20 cellular contexts compared by ENCODE assay signal in genomic region chr16:85459529-85460251, GRCh38.
A peak's percentile ranks its signal among the peaks of the same experiment; 100 is the strongest.
DNase-seq lines count a peak whose midpoint lies in the region; ATAC-seq and TF ChIP-seq lines count a peak whose summit lies in the region.
"Had no signal": no experiment of that assay in that cellular context is flagged by ENCODE, and none has a peak within 500 bp of the region (broad histone marks: within the 10 kb centered on the region; RNA-seq: fewer than 3 reads in every experiment).

No MANE protein-coding gene starts in this region.

- H3K9me3 Mint-ChIP-seq in activated T-cell treated with anti-CD3 and anti-CD28 coated beads, Interleukin-2, amount 50 U/mL, for 24 hours = no peaks in the 10 kb centered on the region
- H3K9me3 Mint-ChIP-seq: activated T-helper 1 cell treated with anti-CD3 and anti-CD28 coated beads, Interleukin-12 subunit alpha, Interleukin-12 subunit beta, Interleukin-2, Interleukin-4 antibody, amounts not matched to agents 30 ng/mL and 10 ng/mL and 1 ng/mL, durations not matched to agents 14 hours and 24 hours and 36 hours; dendritic cell treated with granulocyte-macrophage colony-stimulating factor and Interleukin-4, amounts not matched to agents 40 ng/mL and 50 ng/mL, for 4 days; natural killer cell had no signal

- TF ChIP-seq CTCF in right atrium auricular region (IDR thresholded peaks at IDR 0.05) (no peak), vagina (IDR thresholded peaks at IDR 0.05) (no peak)

- H3K36me3 ChIP-seq in right atrium auricular region (no peaks in the 10 kb centered on the region), rectal smooth muscle tissue (ENCODE audit: control insufficient read depth, insufficient read depth, low read length) (no peaks in the 10 kb centered on the region), vagina (no peaks in the 10 kb centered on the region)
- H3K36me3 ChIP-seq: left lung had no signal

- peaks cover 5% of the 10 kb centered on the region for H3K4me1 Mint-ChIP-seq in activated T-cell treated with anti-CD3 and anti-CD28 coated beads, Interleukin-2, amount 50 U/mL, for 24 hours (ENCODE audit: low read depth)

- H3K27ac ChIP-seq in right atrium auricular region (peak overlapping the region; percentile 82 to 95), rectal smooth muscle tissue (ENCODE audit: low read depth, low read length) (peak overlapping the region; percentile 93), vagina (peak overlapping the region; percentile 73)
- H3K27ac ChIP-seq: left lung, SK-N-MC had no signal

- TF ChIP-seq POLR2A in vagina (IDR thresholded peaks at IDR 0.05) = no peak

- no peak overlapping the region for H3K9ac ChIP-seq in rectal smooth muscle tissue (ENCODE audit: low read length)

- intact Hi-C loops in Right ventricle myocardium inferior (cut with DNase I) (loop anchor here (5.0 kb wide), 1 partner anchor 153 kb away; the partner anchor contains the start of gene GSE1), cardiac septum (cut with DNase I) (loop anchor here (5.0 kb wide), 1 partner anchor 153 kb away; the partner anchor contains the start of gene GSE1), vagina (cut with DNase I) (no loop called here)

- H3K4me1 ChIP-seq in right atrium auricular region (peaks cover 0 to 69% of the 10 kb centered on the region in 2 donors), rectal smooth muscle tissue (ENCODE audit: control insufficient read depth, insufficient read depth, low read length) (peaks cover 32% of the 10 kb centered on the region), vagina (peaks cover 59% of the 10 kb centered on the region)

- H3K27me3 ChIP-seq in right atrium auricular region (no peaks in the 10 kb centered on the region), rectal smooth muscle tissue (ENCODE audit: control insufficient read depth, insufficient read depth, low read length) (peaks cover 9% of the 10 kb centered on the region), vagina (no peaks in the 10 kb centered on the region)

- DNase-seq in Right ventricle myocardium inferior (ENCODE audit: missing footprints) (no peak), cardiac septum (ENCODE audit: low spot score) (no peak), right atrium auricular region (ENCODE audit: low spot score) (peak; percentile 74), vagina (ENCODE audit: extremely low spot score in 2 of 2) (peak in 1 of 2 donors; percentile 96), DMS153 treated with DMSO at 0.1 percent for 48 hours (lab: John Stamatoyannopoulos, UW; ENCODE audit: unreplicated experiment) (no peak)
- no peak for DNase-seq in activated CD4-positive, alpha-beta T cell treated with anti-CD3 and anti-CD28 coated beads for 48 hours
- DNase-seq in activated T-cell treated with anti-CD3 and anti-CD28 coated beads, Interleukin-2, amount 50 U/mL, for 24 hours = no peak
- DNase-seq: activated CD4-positive, alpha-beta T cell treated with anti-CD3 and anti-CD28 coated beads, Interleukin-2, amount 50 U/mL, for 48 hours; amygdala; natural killer cell; NCI-H1105 treated with DMSO at 0.1 percent for 48 hours; stimulated activated naive CD4-positive, alpha-beta T cell had no signal

- H3K27ac Mint-ChIP-seq in activated T-cell treated with anti-CD3 and anti-CD28 coated beads, Interleukin-2, amount 50 U/mL, for 24 hours = no peak overlapping the region
- H3K27ac Mint-ChIP-seq: activated T-helper 1 cell treated with anti-CD3 and anti-CD28 coated beads, Interleukin-12 subunit alpha, Interleukin-12 subunit beta, Interleukin-2, Interleukin-4 antibody, amounts not matched to agents 30 ng/mL and 10 ng/mL and 1 ng/mL, durations not matched to agents 14 hours and 24 hours and 36 hours; CD14-positive monocyte; dendritic cell treated with granulocyte-macrophage colony-stimulating factor and Interleukin-4, amounts not matched to agents 40 ng/mL and 50 ng/mL, for 4 days; natural killer cell had no signal

- ATAC-seq in Right ventricle myocardium inferior = peak; percentile 47
- ATAC-seq: HCT116, left lung, natural killer cell had no signal

- H3K9me3 ChIP-seq in right atrium auricular region = no peaks in the 10 kb centered on the region
- no peaks in the 10 kb centered on the region for H3K9me3 ChIP-seq in vagina
- H3K9me3 ChIP-seq: left lung had no signal

- H3K36me3 Mint-ChIP-seq in activated T-cell treated with anti-CD3 and anti-CD28 coated beads, Interleukin-2, amount 50 U/mL, for 24 hours (ENCODE audit: low read depth) = no peaks in the 10 kb centered on the region
- H3K36me3 Mint-ChIP-seq: natural killer cell had no signal

- no peak overlapping the region for H3K4me3 Mint-ChIP-seq in activated T-cell treated with anti-CD3 and anti-CD28 coated beads, Interleukin-2, amount 50 U/mL, for 24 hours
- H3K4me3 Mint-ChIP-seq: activated T-helper 1 cell treated with anti-CD3 and anti-CD28 coated beads, Interleukin-12 subunit alpha, Interleukin-12 subunit beta, Interleukin-2, Interleukin-4 antibody, amounts not matched to agents 30 ng/mL and 10 ng/mL and 1 ng/mL, durations not matched to agents 14 hours and 24 hours and 36 hours; dendritic cell treated with granulocyte-macrophage colony-stimulating factor and Interleukin-4, amounts not matched to agents 40 ng/mL and 50 ng/mL, for 4 days; natural killer cell had no signal

- peaks cover 37% of the 10 kb centered on the region for H3K27me3 Mint-ChIP-seq in activated T-cell treated with anti-CD3 and anti-CD28 coated beads, Interleukin-2, amount 50 U/mL, for 24 hours

- no peak overlapping the region for H3K4me3 ChIP-seq in right atrium auricular region
- no peak overlapping the region for H3K4me3 ChIP-seq in rectal smooth muscle tissue (ENCODE audit: low read length)
- no peak overlapping the region for H3K4me3 ChIP-seq in vagina
- H3K4me3 ChIP-seq: left lung, SK-N-MC, skin epidermis had no signal
